Comparison of ENCODE assay signal across 25 cellular contexts in the genomic region with DNA sequence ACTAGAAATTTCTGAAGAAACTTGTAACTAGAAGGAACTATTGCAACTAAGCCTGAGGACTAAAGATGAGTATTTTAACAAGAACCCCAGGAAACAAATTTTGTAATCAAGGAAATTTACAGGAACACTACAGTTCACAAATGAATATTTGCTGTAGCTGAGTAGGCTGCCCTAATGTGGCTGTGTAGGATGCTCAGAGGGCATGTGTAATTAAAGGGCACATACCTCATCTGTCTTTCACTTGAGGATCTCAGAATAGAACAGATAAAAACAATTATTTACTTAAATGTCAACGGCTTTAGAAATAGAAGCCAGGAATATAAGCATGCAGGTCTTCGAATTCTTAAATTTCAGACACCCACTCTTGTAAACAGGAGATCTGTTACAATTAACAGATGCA.
"Had no signal": no experiment of that assay in that cellular context is flagged by ENCODE, and none has a peak within 500 bp of the region (broad histone marks: within the 10 kb centered on the region; RNA-seq: fewer than 3 reads in every experiment).

No MANE protein-coding gene starts in this region.

- H3K27ac ChIP-seq: lower lobe of right lung, neural progenitor cell, neutrophil, parathyroid adenoma, sigmoid colon, stomach, suprapubic skin, uterus had no signal

- H3K27ac Mint-ChIP-seq: immature natural killer cell; stimulated activated naive B cell treated with anti-CD40 and anti-IgM and Interleukin-4, amounts not matched to agents 10 μg/mL and 1 μg/mL and 100 μg/mL, for 72 hours; type B pancreatic cell had no signal

- H3K79me2 ChIP-seq: parathyroid adenoma had no signal

- DNase-seq: hippocampal formation; immature natural killer cell; kidney; lower lobe of right lung; mesenchymal stem cell; naive thymus-derived CD8-positive, alpha-beta T cell; occipital lobe; retina; right cardiac atrium; sigmoid colon; stimulated activated CD4-positive, alpha-beta T cell treated with anti-CD3 and anti-CD28 coated beads, Interleukin-1b, Interleukin-23, amount 100 ng/mL, for 48 hours; stimulated activated CD4-positive, alpha-beta T cell treated with anti-CD3 and anti-CD28 coated beads, Interleukin-2, amount 100 ng/mL, for 48 hours; stimulated activated naive B cell treated with anti-CD40 and anti-IgM and Interleukin-4, amounts not matched to agents 10 μg/mL and 1 μg/mL and 100 μg/mL, for 72 hours; stimulated activated naive CD8-positive, alpha-beta T cell treated with anti-CD3 and anti-CD28 coated beads, Interleukin-15, Interleukin-2, amounts not matched to agents 100 U/mL and 50 U/mL, for 24 hours; stomach; uterus had no signal

- H2AFZ ChIP-seq: neural progenitor cell, parathyroid adenoma had no signal

- H3K4me3 Mint-ChIP-seq: immature natural killer cell; naive thymus-derived CD8-positive, alpha-beta T cell; nephron; neural progenitor cell; stimulated activated naive B cell treated with anti-CD40 and anti-IgM and Interleukin-4, amounts not matched to agents 10 μg/mL and 1 μg/mL and 100 μg/mL, for 72 hours; type B pancreatic cell had no signal

- H3K36me3 ChIP-seq: lower lobe of right lung, neural progenitor cell, sigmoid colon, uterus had no signal

- H3K9me3 Mint-ChIP-seq: nephron; neural progenitor cell; stimulated activated naive B cell treated with anti-CD40 and anti-IgM and Interleukin-4, amounts not matched to agents 10 μg/mL and 1 μg/mL and 100 μg/mL, for 72 hours; type B pancreatic cell had no signal

- H3K27me3 ChIP-seq: neural progenitor cell, neutrophil, sigmoid colon, stomach, suprapubic skin, tibial nerve, uterus had no signal

- H3K27me3 Mint-ChIP-seq: naive thymus-derived CD8-positive, alpha-beta T cell; stimulated activated naive B cell treated with anti-CD40 and anti-IgM and Interleukin-4, amounts not matched to agents 10 μg/mL and 1 μg/mL and 100 μg/mL, for 72 hours; type B pancreatic cell had no signal

- H3K4me2 ChIP-seq: neural progenitor cell, smooth muscle cell had no signal

- H3K9me3 ChIP-seq: lower lobe of right lung, neutrophil, sigmoid colon, stomach, suprapubic skin, tibial nerve, uterus had no signal

- H3K36me3 Mint-ChIP-seq: neural progenitor cell had no signal

- H3K9ac ChIP-seq: neural progenitor cell, parathyroid adenoma had no signal

- H3K4me1 Mint-ChIP-seq: stimulated activated naive B cell treated with anti-CD40 and anti-IgM and Interleukin-4, amounts not matched to agents 10 μg/mL and 1 μg/mL and 100 μg/mL, for 72 hours had no signal

- H3K4me3 ChIP-seq: lower lobe of right lung, neural progenitor cell, sigmoid colon, smooth muscle cell, stomach, suprapubic skin, tibial nerve, uterus had no signal

- H3K4me1 ChIP-seq: lower lobe of right lung, parathyroid adenoma, sigmoid colon, suprapubic skin, uterus had no signal

- FAIRE-seq: islet of Langerhans, kidney had no signal
